8 cellular contexts compared by ENCODE assay signal in genomic region chr20:13302647-13303425, GRCh38.
DNase-seq lines count a peak whose midpoint lies in the region; ATAC-seq and TF ChIP-seq lines count a peak whose summit lies in the region.

No MANE protein-coding gene starts in this region.

- H3K27me3 ChIP-seq in A673 (replicated peaks; ENCODE audit: insufficient read depth, low read depth, low read length, poor library complexity), result no peaks in the 10 kb centered on the region

- BruUV-seq in A673 (replicated peaks; lab: Mats Ljungman, UMichigan), result no TSS peak

- TF ChIP-seq CTCF in A673 (conservative IDR thresholded peaks at IDR 0.05; ENCODE audit: low read depth, low read length) (peak; percentile 80), omental fat pad (IDR thresholded peaks at IDR 0.05) (no peak)

- H3K4me1 ChIP-seq in A673 (ENCODE audit: insufficient read depth, low read length, poor library complexity, severe bottlenecking), result no peaks in the 10 kb centered on the region

- no peaks in the 10 kb centered on the region for H3K9me3 ChIP-seq in A673 (ENCODE audit: low read depth, low read length, poor library complexity, severe bottlenecking)

- intact Hi-C loops in A673 (cut with micrococcal nuclease; ENCODE audit: unreplicated experiment), result no loop called here

- ATAC-seq in GM18502 (IDR thresholded peaks at IDR 0.05; ENCODE audit: poor library complexity, unreplicated experiment) (peak; percentile 94), HG02938 (IDR thresholded peaks at IDR 0.05; ENCODE audit: unreplicated experiment) (peak; percentile 85), omental fat pad (ENCODE audit: low FRiP score) (no peak)

- POLR2A ChIA-PET in A673 (lab: Charles Lee; ENCODE audit: low non-redundant PET), result no interaction called here

- H3K4me3 ChIP-seq in A673 (ENCODE audit: low read depth, low read length, poor library complexity, severe bottlenecking), result no peak overlapping the region

- no peak overlapping the region for H3K27ac ChIP-seq in A673 (ENCODE audit: low read depth, low read length, poor library complexity, severe bottlenecking)

- H3K36me3 ChIP-seq in A673 (ENCODE audit: insufficient read depth, low read length, poor library complexity, severe bottlenecking), result no peaks in the 10 kb centered on the region

- peak; percentile 54 for DNase-seq in A673 (ENCODE audit: low spot score)
- peak; percentile 4 for DNase-seq in NCI-H2227 treated with DMSO at 0.1 percent for 48 hours (lab: John Stamatoyannopoulos, UW)
- DNase-seq in activated T-cell treated with anti-CD3 and anti-CD28 coated beads for 24 hours (ENCODE audit: low read depth), result peak; percentile 33
- peak; percentile 19 for DNase-seq in germinal center (ENCODE audit: low spot score)
- peak; percentile 36 for DNase-seq in stimulated activated CD4-positive, alpha-beta T cell treated with anti-CD3 and anti-CD28 coated beads, Interleukin-12 subunit alpha, Interleukin-12 subunit beta, amount 100 ng/mL, for 4 hours
- no peak for DNase-seq in omental fat pad (ENCODE audit: low spot score)

- CTCF ChIA-PET in A673 (lab: Charles Lee), result interaction anchor here (0.5 to 1.7 kb wide), 5 partner anchors 17 to 469 kb away, joined by 3 to 6 read pairs (median 4); no protein-coding TSS in a partner anchor
